ENCODE assay signal across 1 cellular context in the genomic region with DNA sequence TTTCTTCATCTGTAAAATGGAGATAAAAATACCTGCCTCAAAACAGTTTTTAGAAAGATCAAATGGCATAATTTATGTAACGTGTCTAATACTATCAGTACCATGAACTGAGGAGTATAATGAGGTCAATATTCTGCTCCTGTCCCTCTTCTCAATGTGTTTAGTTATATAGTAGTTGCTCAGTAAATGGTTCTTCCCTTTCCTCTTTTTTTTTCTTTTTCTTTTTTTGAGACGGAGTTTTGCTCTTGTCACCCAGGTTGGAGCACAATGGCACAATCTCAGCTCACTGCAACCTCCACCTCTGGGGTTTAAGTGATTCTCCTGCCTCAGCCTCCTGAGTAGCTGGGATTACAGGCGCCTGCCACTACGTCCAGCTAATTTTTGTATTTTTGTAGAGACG.
TF ChIP-seq lines count a peak whose summit lies in the region.

No MANE protein-coding gene starts in this region.

TF ChIP-seq in GM23338, 12 proteins besides CTCF, POLR2A, EP300 and RAD21 (continued from another document):
- TF ChIP-seq, protein P1, sequence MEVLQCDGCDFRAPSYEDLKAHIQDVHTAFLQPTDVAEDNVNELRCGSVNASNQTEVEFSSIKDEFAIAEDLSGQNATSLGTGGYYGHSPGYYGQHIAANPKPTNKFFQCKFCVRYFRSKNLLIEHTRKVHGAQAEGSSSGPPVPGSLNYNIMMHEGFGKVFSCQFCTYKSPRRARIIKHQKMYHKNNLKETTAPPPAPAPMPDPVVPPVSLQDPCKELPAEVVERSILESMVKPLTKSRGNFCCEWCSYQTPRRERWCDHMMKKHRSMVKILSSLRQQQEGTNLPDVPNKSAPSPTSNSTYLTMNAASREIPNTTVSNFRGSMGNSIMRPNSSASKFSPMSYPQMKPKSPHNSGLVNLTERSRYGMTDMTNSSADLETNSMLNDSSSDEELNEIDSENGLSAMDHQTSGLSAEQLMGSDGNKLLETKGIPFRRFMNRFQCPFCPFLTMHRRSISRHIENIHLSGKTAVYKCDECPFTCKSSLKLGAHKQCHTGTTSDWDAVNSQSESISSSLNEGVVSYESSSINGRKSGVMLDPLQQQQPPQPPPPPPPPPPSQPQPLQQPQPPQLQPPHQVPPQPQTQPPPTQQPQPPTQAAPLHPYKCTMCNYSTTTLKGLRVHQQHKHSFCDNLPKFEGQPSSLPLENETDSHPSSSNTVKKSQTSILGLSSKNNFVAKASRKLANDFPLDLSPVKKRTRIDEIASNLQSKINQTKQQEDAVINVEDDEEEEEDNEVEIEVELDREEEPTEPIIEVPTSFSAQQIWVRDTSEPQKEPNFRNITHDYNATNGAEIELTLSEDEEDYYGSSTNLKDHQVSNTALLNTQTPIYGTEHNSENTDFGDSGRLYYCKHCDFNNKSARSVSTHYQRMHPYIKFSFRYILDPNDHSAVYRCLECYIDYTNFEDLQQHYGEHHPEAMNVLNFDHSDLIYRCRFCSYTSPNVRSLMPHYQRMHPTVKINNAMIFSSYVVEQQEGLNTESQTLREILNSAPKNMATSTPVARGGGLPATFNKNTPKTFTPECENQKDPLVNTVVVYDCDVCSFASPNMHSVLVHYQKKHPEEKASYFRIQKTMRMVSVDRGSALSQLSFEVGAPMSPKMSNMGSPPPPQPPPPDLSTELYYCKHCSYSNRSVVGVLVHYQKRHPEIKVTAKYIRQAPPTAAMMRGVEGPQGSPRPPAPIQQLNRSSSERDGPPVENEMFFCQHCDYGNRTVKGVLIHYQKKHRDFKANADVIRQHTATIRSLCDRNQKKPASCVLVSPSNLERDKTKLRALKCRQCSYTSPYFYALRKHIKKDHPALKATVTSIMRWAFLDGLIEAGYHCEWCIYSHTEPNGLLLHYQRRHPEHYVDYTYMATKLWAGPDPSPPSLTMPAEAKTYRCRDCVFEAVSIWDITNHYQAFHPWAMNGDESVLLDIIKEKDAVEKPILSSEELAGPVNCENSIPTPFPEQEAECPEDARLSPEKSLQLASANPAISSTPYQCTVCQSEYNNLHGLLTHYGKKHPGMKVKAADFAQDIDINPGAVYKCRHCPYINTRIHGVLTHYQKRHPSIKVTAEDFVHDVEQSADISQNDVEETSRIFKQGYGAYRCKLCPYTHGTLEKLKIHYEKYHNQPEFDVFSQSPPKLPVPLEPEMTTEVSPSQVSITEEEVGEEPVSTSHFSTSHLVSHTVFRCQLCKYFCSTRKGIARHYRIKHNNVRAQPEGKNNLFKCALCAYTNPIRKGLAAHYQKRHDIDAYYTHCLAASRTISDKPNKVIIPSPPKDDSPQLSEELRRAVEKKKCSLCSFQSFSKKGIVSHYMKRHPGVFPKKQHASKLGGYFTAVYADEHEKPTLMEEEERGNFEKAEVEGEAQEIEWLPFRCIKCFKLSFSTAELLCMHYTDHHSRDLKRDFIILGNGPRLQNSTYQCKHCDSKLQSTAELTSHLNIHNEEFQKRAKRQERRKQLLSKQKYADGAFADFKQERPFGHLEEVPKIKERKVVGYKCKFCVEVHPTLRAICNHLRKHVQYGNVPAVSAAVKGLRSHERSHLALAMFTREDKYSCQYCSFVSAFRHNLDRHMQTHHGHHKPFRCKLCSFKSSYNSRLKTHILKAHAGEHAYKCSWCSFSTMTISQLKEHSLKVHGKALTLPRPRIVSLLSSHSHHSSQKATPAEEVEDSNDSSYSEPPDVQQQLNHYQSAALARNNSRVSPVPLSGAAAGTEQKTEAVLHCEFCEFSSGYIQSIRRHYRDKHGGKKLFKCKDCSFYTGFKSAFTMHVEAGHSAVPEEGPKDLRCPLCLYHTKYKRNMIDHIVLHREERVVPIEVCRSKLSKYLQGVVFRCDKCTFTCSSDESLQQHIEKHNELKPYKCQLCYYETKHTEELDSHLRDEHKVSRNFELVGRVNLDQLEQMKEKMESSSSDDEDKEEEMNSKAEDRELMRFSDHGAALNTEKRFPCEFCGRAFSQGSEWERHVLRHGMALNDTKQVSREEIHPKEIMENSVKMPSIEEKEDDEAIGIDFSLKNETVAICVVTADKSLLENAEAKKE (CRISPR knock-in tag; IDR thresholded peaks at IDR 0.05) = no peak
- TF ChIP-seq EZH2 (IDR thresholded peaks at IDR 0.05; ENCODE audit: low read depth, unreplicated experiment) (no peak), EZH2phosphoT487 (IDR thresholded peaks at IDR 0.05; ENCODE audit: unreplicated experiment) (no peak), STAT1 (IDR thresholded peaks at IDR 0.05; ENCODE audit: unreplicated experiment) (no peak), CREB1 (CRISPR knock-in tag; IDR thresholded peaks at IDR 0.05; ENCODE audit: low read depth) (no peak), ZNF331 (CRISPR knock-in tag; IDR thresholded peaks at IDR 0.05; ENCODE audit: low read depth) (no peak)
- TF ChIP-seq, protein P2, sequence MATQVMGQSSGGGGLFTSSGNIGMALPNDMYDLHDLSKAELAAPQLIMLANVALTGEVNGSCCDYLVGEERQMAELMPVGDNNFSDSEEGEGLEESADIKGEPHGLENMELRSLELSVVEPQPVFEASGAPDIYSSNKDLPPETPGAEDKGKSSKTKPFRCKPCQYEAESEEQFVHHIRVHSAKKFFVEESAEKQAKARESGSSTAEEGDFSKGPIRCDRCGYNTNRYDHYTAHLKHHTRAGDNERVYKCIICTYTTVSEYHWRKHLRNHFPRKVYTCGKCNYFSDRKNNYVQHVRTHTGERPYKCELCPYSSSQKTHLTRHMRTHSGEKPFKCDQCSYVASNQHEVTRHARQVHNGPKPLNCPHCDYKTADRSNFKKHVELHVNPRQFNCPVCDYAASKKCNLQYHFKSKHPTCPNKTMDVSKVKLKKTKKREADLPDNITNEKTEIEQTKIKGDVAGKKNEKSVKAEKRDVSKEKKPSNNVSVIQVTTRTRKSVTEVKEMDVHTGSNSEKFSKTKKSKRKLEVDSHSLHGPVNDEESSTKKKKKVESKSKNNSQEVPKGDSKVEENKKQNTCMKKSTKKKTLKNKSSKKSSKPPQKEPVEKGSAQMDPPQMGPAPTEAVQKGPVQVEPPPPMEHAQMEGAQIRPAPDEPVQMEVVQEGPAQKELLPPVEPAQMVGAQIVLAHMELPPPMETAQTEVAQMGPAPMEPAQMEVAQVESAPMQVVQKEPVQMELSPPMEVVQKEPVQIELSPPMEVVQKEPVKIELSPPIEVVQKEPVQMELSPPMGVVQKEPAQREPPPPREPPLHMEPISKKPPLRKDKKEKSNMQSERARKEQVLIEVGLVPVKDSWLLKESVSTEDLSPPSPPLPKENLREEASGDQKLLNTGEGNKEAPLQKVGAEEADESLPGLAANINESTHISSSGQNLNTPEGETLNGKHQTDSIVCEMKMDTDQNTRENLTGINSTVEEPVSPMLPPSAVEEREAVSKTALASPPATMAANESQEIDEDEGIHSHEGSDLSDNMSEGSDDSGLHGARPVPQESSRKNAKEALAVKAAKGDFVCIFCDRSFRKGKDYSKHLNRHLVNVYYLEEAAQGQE (IDR thresholded peaks at IDR 0.05; ENCODE audit: unreplicated experiment) = no peak
- TF ChIP-seq, protein P3, sequence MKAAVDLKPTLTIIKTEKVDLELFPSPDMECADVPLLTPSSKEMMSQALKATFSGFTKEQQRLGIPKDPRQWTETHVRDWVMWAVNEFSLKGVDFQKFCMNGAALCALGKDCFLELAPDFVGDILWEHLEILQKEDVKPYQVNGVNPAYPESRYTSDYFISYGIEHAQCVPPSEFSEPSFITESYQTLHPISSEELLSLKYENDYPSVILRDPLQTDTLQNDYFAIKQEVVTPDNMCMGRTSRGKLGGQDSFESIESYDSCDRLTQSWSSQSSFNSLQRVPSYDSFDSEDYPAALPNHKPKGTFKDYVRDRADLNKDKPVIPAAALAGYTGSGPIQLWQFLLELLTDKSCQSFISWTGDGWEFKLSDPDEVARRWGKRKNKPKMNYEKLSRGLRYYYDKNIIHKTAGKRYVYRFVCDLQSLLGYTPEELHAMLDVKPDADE (IDR thresholded peaks at IDR 0.05) = no peak
